Comparison of ENCODE assay signal across 2 cellular contexts in genomic region chr22:46219650-46220049, GRCh38.
TF ChIP-seq lines count a peak whose summit lies in the region.

No MANE protein-coding gene starts in this region.

TF ChIP-seq in SK-N-SH, 30 proteins besides CTCF, POLR2A, EP300 and RAD21:
- TF ChIP-seq NFIC (IDR thresholded peaks at IDR 0.05; ENCODE audit: borderline replicate concordance), result 0 out of 2 replicates have a peak, but pooled peaks have one; percentile 6
- TF ChIP-seq JUND (IDR thresholded peaks at IDR 0.05), result no peak

TF ChIP-seq in SK-N-SH treated with all-trans-retinoic acid at 6 μM for 48 hours, 23 proteins besides CTCF, POLR2A, EP300 and RAD21 (continued from another document):
- TF ChIP-seq, protein P1, sequence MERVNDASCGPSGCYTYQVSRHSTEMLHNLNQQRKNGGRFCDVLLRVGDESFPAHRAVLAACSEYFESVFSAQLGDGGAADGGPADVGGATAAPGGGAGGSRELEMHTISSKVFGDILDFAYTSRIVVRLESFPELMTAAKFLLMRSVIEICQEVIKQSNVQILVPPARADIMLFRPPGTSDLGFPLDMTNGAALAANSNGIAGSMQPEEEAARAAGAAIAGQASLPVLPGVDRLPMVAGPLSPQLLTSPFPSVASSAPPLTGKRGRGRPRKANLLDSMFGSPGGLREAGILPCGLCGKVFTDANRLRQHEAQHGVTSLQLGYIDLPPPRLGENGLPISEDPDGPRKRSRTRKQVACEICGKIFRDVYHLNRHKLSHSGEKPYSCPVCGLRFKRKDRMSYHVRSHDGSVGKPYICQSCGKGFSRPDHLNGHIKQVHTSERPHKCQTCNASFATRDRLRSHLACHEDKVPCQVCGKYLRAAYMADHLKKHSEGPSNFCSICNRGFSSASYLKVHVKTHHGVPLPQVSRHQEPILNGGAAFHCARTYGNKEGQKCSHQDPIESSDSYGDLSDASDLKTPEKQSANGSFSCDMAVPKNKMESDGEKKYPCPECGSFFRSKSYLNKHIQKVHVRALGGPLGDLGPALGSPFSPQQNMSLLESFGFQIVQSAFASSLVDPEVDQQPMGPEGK (CRISPR knock-in tag; IDR thresholded peaks at IDR 0.05; ENCODE audit: borderline replicate concordance), result no peak
- TF ChIP-seq ZFP30 (CRISPR knock-in tag; IDR thresholded peaks at IDR 0.05), result no peak
- TF ChIP-seq ZNF70 (CRISPR knock-in tag; IDR thresholded peaks at IDR 0.05), result no peak
- TF ChIP-seq CSRNP3 (CRISPR knock-in tag; IDR thresholded peaks at IDR 0.05), result no peak
- no peak for TF ChIP-seq TOX (CRISPR knock-in tag; IDR thresholded peaks at IDR 0.05; ENCODE audit: borderline replicate concordance)
- no peak for TF ChIP-seq ARNTL (CRISPR knock-in tag; IDR thresholded peaks at IDR 0.05; ENCODE audit: borderline replicate concordance, low read depth)
- no peak for TF ChIP-seq SNAI2 (CRISPR knock-in tag; IDR thresholded peaks at IDR 0.05)
- TF ChIP-seq, protein P2, sequence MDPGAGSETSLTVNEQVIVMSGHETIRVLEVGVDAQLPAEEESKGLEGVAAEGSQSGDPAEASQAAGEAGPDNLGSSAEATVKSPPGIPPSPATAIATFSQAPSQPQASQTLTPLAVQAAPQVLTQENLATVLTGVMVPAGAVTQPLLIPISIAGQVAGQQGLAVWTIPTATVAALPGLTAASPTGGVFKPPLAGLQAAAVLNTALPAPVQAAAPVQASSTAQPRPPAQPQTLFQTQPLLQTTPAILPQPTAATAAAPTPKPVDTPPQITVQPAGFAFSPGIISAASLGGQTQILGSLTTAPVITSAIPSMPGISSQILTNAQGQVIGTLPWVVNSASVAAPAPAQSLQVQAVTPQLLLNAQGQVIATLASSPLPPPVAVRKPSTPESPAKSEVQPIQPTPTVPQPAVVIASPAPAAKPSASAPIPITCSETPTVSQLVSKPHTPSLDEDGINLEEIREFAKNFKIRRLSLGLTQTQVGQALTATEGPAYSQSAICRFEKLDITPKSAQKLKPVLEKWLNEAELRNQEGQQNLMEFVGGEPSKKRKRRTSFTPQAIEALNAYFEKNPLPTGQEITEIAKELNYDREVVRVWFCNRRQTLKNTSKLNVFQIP (CRISPR knock-in tag; IDR thresholded peaks at IDR 0.05; ENCODE audit: borderline replicate concordance, low read depth), result no peak
- no peak for TF ChIP-seq ZNF565 (CRISPR knock-in tag; conservative IDR thresholded peaks at IDR 0.05; ENCODE audit: low read depth)
- TF ChIP-seq PPARA (CRISPR knock-in tag; IDR thresholded peaks at IDR 0.05; ENCODE audit: borderline replicate concordance), result no peak
- no peak for TF ChIP-seq ZC3H10 (CRISPR knock-in tag; IDR thresholded peaks at IDR 0.05)
- no peak for TF ChIP-seq GLIS3 (CRISPR knock-in tag; IDR thresholded peaks at IDR 0.05)
- no peak for TF ChIP-seq TSHZ2 (CRISPR knock-in tag; IDR thresholded peaks at IDR 0.05)
- TF ChIP-seq TCF4 (CRISPR knock-in tag; IDR thresholded peaks at IDR 0.05; ENCODE audit: borderline replicate concordance), result no peak
- TF ChIP-seq, protein P3, sequence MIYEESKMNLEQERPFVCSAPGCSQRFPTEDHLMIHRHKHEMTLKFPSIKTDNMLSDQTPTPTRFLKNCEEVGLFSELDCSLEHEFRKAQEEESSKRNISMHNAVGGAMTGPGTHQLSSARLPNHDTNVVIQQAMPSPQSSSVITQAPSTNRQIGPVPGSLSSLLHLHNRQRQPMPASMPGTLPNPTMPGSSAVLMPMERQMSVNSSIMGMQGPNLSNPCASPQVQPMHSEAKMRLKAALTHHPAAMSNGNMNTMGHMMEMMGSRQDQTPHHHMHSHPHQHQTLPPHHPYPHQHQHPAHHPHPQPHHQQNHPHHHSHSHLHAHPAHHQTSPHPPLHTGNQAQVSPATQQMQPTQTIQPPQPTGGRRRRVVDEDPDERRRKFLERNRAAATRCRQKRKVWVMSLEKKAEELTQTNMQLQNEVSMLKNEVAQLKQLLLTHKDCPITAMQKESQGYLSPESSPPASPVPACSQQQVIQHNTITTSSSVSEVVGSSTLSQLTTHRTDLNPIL (CRISPR knock-in tag; IDR thresholded peaks at IDR 0.05; ENCODE audit: low read depth), result no peak
TF ChIP-seq in SK-N-SH treated with all-trans-retinoic acid at 6 μM for 48 hours: peak in this region for 0.
